In the genomic region with DNA sequence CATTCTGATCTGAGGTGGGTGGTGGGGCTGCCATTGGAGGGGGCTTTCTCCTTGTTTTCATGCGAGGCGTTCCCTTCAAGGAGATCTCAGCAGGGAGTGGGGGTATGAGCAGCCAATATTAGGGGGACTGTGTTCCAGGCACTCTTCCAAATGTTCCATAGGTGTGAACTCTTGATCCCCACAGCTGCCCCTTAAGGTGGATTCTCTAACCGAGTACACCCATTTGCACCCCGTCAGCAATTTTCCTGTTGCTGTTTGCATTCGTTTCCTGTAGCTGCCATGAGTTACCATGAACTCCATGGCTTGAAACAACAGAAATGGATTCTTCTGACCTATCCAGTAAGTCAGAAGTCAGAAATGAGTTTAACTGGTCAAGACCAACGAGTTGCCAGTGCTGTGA, we compare ENCODE assay signal across 25 cellular contexts. TPM values are rescaled to one million over a fixed set of nuclear protein-coding genes. Genes with fewer than 3 reads are reported as not detected.
"Had no signal": no experiment of that assay in that cellular context is flagged by ENCODE, and none has a peak within 500 bp of the region (broad histone marks: within the 10 kb centered on the region; RNA-seq: fewer than 3 reads in every experiment).

No MANE protein-coding gene starts in this region.

- H3K36me3 ChIP-seq: ascending aorta, cardiac muscle cell had no signal

- ATAC-seq: activated CD8-positive, alpha-beta memory T cell treated with anti-CD3 and anti-CD28 coated beads, Interleukin-2, amount 10 ng/mL, durations not matched to agents 7 days and 5 days; activated naive CD4-positive, alpha-beta T cell treated with anti-CD3 and anti-CD28 coated beads, Interleukin-2, amount 50 U/mL, for 72 hours; activated naive CD8-positive, alpha-beta T cell treated with anti-CD3 and anti-CD28 coated beads, Interleukin-2, amount 50 U/mL, for 24 hours; PC-3; WTC11 had no signal

- H3K9ac ChIP-seq: KMS-11 had no signal

- DNase-seq: activated CD4-positive, alpha-beta T cell treated with anti-CD3 and anti-CD28 coated beads for 48 hours; activated CD4-positive, alpha-beta T cell treated with anti-CD3 and anti-CD28 coated beads, Interleukin-2, amount 50 U/mL, for 48 hours; activated CD4-positive, CD25-positive, alpha-beta regulatory T cell treated with anti-CD3 and anti-CD28 coated beads, Interleukin-2, amount 50 U/mL, for 72 hours; activated CD8-positive, alpha-beta memory T cell treated with anti-CD3 and anti-CD28 coated beads, Interleukin-2, amount 10 ng/mL, durations not matched to agents 7 days and 5 days; activated effector memory CD4-positive, alpha-beta T cell treated with anti-CD3 and anti-CD28 coated beads, Interleukin-2, amount 50 U/mL, for 16 hours; activated naive CD4-positive, alpha-beta T cell treated with Interleukin-2 at 50 U/mL for 16 hours; activated naive CD8-positive, alpha-beta T cell treated with anti-CD3 and anti-CD28 coated beads, Interleukin-2, amount 50 U/mL, for 24 hours; activated T-cell treated with anti-CD3 and anti-CD28 coated beads, Interleukin-2, amount 50 U/mL, for 24 hours; amniotic stem cell; MM.1S; NCI-H1105; NCI-H1436; NCI-H187 treated with DMSO at 0.1 percent for 48 hours; NCI-H2081 treated with DMSO at 0.1 percent for 48 hours; NCI-H446; NCI-H524; PC-3; SHP77 treated with DMSO at 0.1 percent for 48 hours had no signal

- H3K4me2 ChIP-seq: KMS-11 had no signal

- H3K27ac ChIP-seq: ascending aorta, cardiac muscle cell, KMS-11 had no signal

- H3K4me1 ChIP-seq: ascending aorta had no signal

- H3K9me3 ChIP-seq: ascending aorta had no signal

- H3K27me3 ChIP-seq: ascending aorta, cardiac muscle cell had no signal

- H3K4me3 ChIP-seq: ascending aorta, cardiac muscle cell had no signal

RNA-seq across cellular contexts. Expression of a gene that starts 3.7 kb away (rescaled TPM):
- total RNA-seq: activated CD8-positive, alpha-beta memory T cell treated with anti-CD3 and anti-CD28 coated beads, Interleukin-2, amount 10 ng/mL, durations not matched to agents 7 days and 5 days; activated naive CD4-positive, alpha-beta T cell treated with anti-CD3 and anti-CD28 coated beads, Interleukin-2, amount 50 U/mL, for 72 hours; activated T-helper 1 cell treated with anti-CD3 and anti-CD28 coated beads, Interleukin-12 subunit alpha, Interleukin-12 subunit beta, Interleukin-2, Interleukin-4 antibody, amounts not matched to agents 30 ng/mL and 10 ng/mL and 1 ng/mL, durations not matched to agents 14 hours and 24 hours and 36 hours; ascending aorta; cardiac muscle cell; SK-MEL-5 had no signal
- polyA plus RNA-seq: cardiac muscle cell had no signal
